In genomic region chr2:29390131-29390530, GRCh38 we compare ENCODE assay signal across 3 cellular contexts.
TF ChIP-seq lines count a peak whose summit lies in the region.

No MANE protein-coding gene starts in this region.

TF ChIP-seq in SK-N-SH, 30 proteins besides CTCF, POLR2A, EP300 and RAD21:
- TF ChIP-seq RCOR1 (IDR thresholded peaks at IDR 0.05; ENCODE audit: low read length) (0 out of 2 replicates have a peak, but pooled peaks have one; percentile 40), MEF2A (IDR thresholded peaks at IDR 0.05; ENCODE audit: borderline replicate concordance, low read depth) (no peak), TEAD4 (IDR thresholded peaks at IDR 0.05; ENCODE audit: borderline replicate concordance, insufficient read depth) (no peak), MXI1 (IDR thresholded peaks at IDR 0.05; ENCODE audit: low read depth, low read length) (0 out of 2 replicates have a peak, but pooled peaks have one; percentile 24), NRF1 (IDR thresholded peaks at IDR 0.05; ENCODE audit: low read depth, low read length) (no peak), GATA2 (CRISPR knock-in tag; IDR thresholded peaks at IDR 0.05) (peak; percentile 17; the same call in 1 of the 2 replicates)

TF ChIP-seq in SK-N-SH treated with all-trans-retinoic acid at 6 μM for 48 hours, 23 proteins besides CTCF, POLR2A, EP300 and RAD21:
- TF ChIP-seq ESRRG (CRISPR knock-in tag; IDR thresholded peaks at IDR 0.05) (no peak), PATZ1 (CRISPR knock-in tag; IDR thresholded peaks at IDR 0.05; ENCODE audit: borderline replicate concordance) (no peak), TSHZ2 (CRISPR knock-in tag; IDR thresholded peaks at IDR 0.05) (no peak), ZC3H10 (CRISPR knock-in tag; IDR thresholded peaks at IDR 0.05) (no peak), PPARA (CRISPR knock-in tag; IDR thresholded peaks at IDR 0.05; ENCODE audit: borderline replicate concordance) (no peak), TCF4 (CRISPR knock-in tag; IDR thresholded peaks at IDR 0.05; ENCODE audit: borderline replicate concordance) (no peak), ZNF565 (CRISPR knock-in tag; conservative IDR thresholded peaks at IDR 0.05; ENCODE audit: low read depth) (no peak), ZNF8 (CRISPR knock-in tag; IDR thresholded peaks at IDR 0.05) (no peak), TOX (CRISPR knock-in tag; IDR thresholded peaks at IDR 0.05; ENCODE audit: borderline replicate concordance) (no peak), ZFP3 (CRISPR knock-in tag; IDR thresholded peaks at IDR 0.05) (no peak), RARB (CRISPR knock-in tag; IDR thresholded peaks at IDR 0.05) (no peak), BACH2 (CRISPR knock-in tag; IDR thresholded peaks at IDR 0.05; ENCODE audit: borderline replicate concordance) (no peak), SNAI2 (CRISPR knock-in tag; IDR thresholded peaks at IDR 0.05) (no peak), ISL1 (CRISPR knock-in tag; IDR thresholded peaks at IDR 0.05) (no peak)
- TF ChIP-seq, protein P1, sequence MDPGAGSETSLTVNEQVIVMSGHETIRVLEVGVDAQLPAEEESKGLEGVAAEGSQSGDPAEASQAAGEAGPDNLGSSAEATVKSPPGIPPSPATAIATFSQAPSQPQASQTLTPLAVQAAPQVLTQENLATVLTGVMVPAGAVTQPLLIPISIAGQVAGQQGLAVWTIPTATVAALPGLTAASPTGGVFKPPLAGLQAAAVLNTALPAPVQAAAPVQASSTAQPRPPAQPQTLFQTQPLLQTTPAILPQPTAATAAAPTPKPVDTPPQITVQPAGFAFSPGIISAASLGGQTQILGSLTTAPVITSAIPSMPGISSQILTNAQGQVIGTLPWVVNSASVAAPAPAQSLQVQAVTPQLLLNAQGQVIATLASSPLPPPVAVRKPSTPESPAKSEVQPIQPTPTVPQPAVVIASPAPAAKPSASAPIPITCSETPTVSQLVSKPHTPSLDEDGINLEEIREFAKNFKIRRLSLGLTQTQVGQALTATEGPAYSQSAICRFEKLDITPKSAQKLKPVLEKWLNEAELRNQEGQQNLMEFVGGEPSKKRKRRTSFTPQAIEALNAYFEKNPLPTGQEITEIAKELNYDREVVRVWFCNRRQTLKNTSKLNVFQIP (CRISPR knock-in tag; IDR thresholded peaks at IDR 0.05; ENCODE audit: borderline replicate concordance, low read depth) = no peak
- TF ChIP-seq, protein P2, sequence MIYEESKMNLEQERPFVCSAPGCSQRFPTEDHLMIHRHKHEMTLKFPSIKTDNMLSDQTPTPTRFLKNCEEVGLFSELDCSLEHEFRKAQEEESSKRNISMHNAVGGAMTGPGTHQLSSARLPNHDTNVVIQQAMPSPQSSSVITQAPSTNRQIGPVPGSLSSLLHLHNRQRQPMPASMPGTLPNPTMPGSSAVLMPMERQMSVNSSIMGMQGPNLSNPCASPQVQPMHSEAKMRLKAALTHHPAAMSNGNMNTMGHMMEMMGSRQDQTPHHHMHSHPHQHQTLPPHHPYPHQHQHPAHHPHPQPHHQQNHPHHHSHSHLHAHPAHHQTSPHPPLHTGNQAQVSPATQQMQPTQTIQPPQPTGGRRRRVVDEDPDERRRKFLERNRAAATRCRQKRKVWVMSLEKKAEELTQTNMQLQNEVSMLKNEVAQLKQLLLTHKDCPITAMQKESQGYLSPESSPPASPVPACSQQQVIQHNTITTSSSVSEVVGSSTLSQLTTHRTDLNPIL (CRISPR knock-in tag; IDR thresholded peaks at IDR 0.05; ENCODE audit: low read depth) = no peak
TF ChIP-seq in SK-N-SH treated with all-trans-retinoic acid at 6 μM for 48 hours: peak in this region for 0.

TF ChIP-seq in K562, 482 proteins besides CTCF, POLR2A, EP300 and RAD21 (continues in another document):
- TF ChIP-seq, protein P2 (CRISPR knock-in tag; IDR thresholded peaks at IDR 0.05) = no peak
- TF ChIP-seq HBP1 (CRISPR knock-in tag; IDR thresholded peaks at IDR 0.05) = no peak
- TF ChIP-seq MEIS2 (IDR thresholded peaks at IDR 0.05; ENCODE audit: partially characterized antibody) = peak; percentile 34
- TF ChIP-seq KDM5B (IDR thresholded peaks at IDR 0.05; ENCODE audit: insufficient replicate concordance, low read depth, low read length) = no peak
- no peak for TF ChIP-seq FOXA1 (IDR thresholded peaks at IDR 0.05; ENCODE audit: borderline replicate concordance)
- TF ChIP-seq SMARCE1 (IDR thresholded peaks at IDR 0.05) = no peak
- TF ChIP-seq BRF1 (IDR thresholded peaks at IDR 0.05; ENCODE audit: borderline replicate concordance, extremely low read depth, insufficient read length) = no peak
- no peak for TF ChIP-seq RFX1 (IDR thresholded peaks at IDR 0.05)
- TF ChIP-seq, protein P3, sequence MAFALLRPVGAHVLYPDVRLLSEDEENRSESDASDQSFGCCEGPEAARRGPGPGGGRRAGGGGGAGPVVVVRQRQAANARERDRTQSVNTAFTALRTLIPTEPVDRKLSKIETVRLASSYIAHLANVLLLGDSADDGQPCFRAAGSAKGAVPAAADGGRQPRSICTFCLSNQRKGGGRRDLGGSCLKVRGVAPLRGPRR (CRISPR knock-in tag; IDR thresholded peaks at IDR 0.05) = no peak
- no peak for TF ChIP-seq RREB1 (CRISPR knock-in tag; IDR thresholded peaks at IDR 0.05)
- no peak for TF ChIP-seq ZNF408 (CRISPR knock-in tag; IDR thresholded peaks at IDR 0.05; ENCODE audit: low read depth)
- TF ChIP-seq USF2 (CRISPR knock-in tag; IDR thresholded peaks at IDR 0.05) = peak; percentile 33; the same call in 1 of the 2 replicates
- TF ChIP-seq ZNF75A (CRISPR knock-in tag; IDR thresholded peaks at IDR 0.05) = no peak
- TF ChIP-seq MEF2A (IDR thresholded peaks at IDR 0.05; ENCODE audit: control insufficient read depth, low read depth, low read length) = no peak
- TF ChIP-seq TBL1XR1 (IDR thresholded peaks at IDR 0.05; ENCODE audit: low read length in 2 of 2) = no peak
- no peak for TF ChIP-seq ZNF77 (CRISPR knock-in tag; IDR thresholded peaks at IDR 0.05)
- no peak for TF ChIP-seq TRIM24 (IDR thresholded peaks at IDR 0.05)
- no peak for TF ChIP-seq ETS2 (tag; IDR thresholded peaks at IDR 0.05; ENCODE audit: borderline replicate concordance, poor library complexity, severe bottlenecking)
- TF ChIP-seq TSHZ1 (CRISPR knock-in tag; IDR thresholded peaks at IDR 0.05) = no peak
- peak; percentile 48 for TF ChIP-seq TFE3 (CRISPR knock-in tag; IDR thresholded peaks at IDR 0.05)
- TF ChIP-seq ZNF41 (CRISPR knock-in tag; conservative IDR thresholded peaks at IDR 0.05) = peak; percentile 90
- no peak for TF ChIP-seq ZNF124 (CRISPR knock-in tag; IDR thresholded peaks at IDR 0.05)
- TF ChIP-seq DIDO1 (tag; IDR thresholded peaks at IDR 0.05; ENCODE audit: low read depth) = no peak
- no peak for TF ChIP-seq NONO (IDR thresholded peaks at IDR 0.05; ENCODE audit: low read depth in 2 of 2, low read length in 1 of 2)
- TF ChIP-seq ILK (tag; IDR thresholded peaks at IDR 0.05; ENCODE audit: borderline replicate concordance, low read depth) = no peak
- TF ChIP-seq KDM1A (IDR thresholded peaks at IDR 0.05) = no peak
